Comparison of ENCODE assay signal across 23 cellular contexts in genomic region chr20:15596220-15596875, GRCh38.
"Had no signal": no experiment of that assay in that cellular context is flagged by ENCODE, and none has a peak within 500 bp of the region (broad histone marks: within the 10 kb centered on the region; RNA-seq: fewer than 3 reads in every experiment).

No MANE protein-coding gene starts in this region.

- H3K27ac ChIP-seq: adrenal gland, breast epithelium, Peyer's patch, RWPE1, SJCRH30, VCaP had no signal

- H3K36me3 Mint-ChIP-seq: activated CD4-positive, alpha-beta memory T cell treated with anti-CD3 and anti-CD28 coated beads for 36 hours; activated naive CD8-positive, alpha-beta T cell treated with anti-CD3 and anti-CD28 coated beads, Interleukin-2, amount 10 ng/mL, durations not matched to agents 7 days and 5 days had no signal

- H3K4me1 Mint-ChIP-seq: activated CD4-positive, alpha-beta T cell treated with anti-CD3 and anti-CD28 coated beads, Interleukin-2, amount 10 ng/mL, durations not matched to agents 7 days and 5 days; activated naive CD8-positive, alpha-beta T cell treated with anti-CD3 and anti-CD28 coated beads, Interleukin-2, amount 10 ng/mL, durations not matched to agents 7 days and 5 days had no signal

- DNase-seq: activated CD4-positive, alpha-beta memory T cell treated with anti-CD3 and anti-CD28 coated beads for 36 hours; activated CD4-positive, alpha-beta T cell treated with anti-CD3 and anti-CD28 coated beads, Interleukin-2, amount 10 ng/mL, durations not matched to agents 7 days and 5 days; activated CD4-positive, CD25-positive, alpha-beta regulatory T cell; activated CD8-positive, alpha-beta memory T cell treated with anti-CD3 and anti-CD28 coated beads for 24 hours; activated naive CD4-positive, alpha-beta T cell treated with anti-CD3 and anti-CD28 coated beads, Interleukin-2, amount 50 U/mL, for 16 hours; activated naive CD8-positive, alpha-beta T cell treated with anti-CD3 and anti-CD28 coated beads, Interleukin-2, amount 10 ng/mL, durations not matched to agents 7 days and 5 days; activated T-cell treated with anti-CD3 and anti-CD28 coated beads, Interleukin-2, amount 50 U/mL, for 48 hours; adrenal gland; anterior cingulate cortex; Karpas-422; NCI-H1048; NCI-H2029 treated with DMSO at 0.1 percent for 48 hours; NCI-H446; NCI-H524; Peyer's patch; Right ventricle myocardium superior; SJCRH30; SK-N-SH; T-helper 1 cell had no signal

- H3K4me1 ChIP-seq: adrenal gland, breast epithelium, Peyer's patch, SJCRH30 had no signal

- H3K4me3 Mint-ChIP-seq: activated CD4-positive, alpha-beta memory T cell treated with anti-CD3 and anti-CD28 coated beads for 36 hours; activated CD4-positive, alpha-beta T cell treated with anti-CD3 and anti-CD28 coated beads, Interleukin-2, amount 10 ng/mL, durations not matched to agents 7 days and 5 days; activated naive CD8-positive, alpha-beta T cell treated with anti-CD3 and anti-CD28 coated beads, Interleukin-2, amount 10 ng/mL, durations not matched to agents 7 days and 5 days had no signal

- H3K4me2 ChIP-seq: SK-N-SH had no signal

- H3K9me3 Mint-ChIP-seq: activated CD4-positive, alpha-beta memory T cell treated with anti-CD3 and anti-CD28 coated beads for 36 hours; activated CD4-positive, alpha-beta T cell treated with anti-CD3 and anti-CD28 coated beads, Interleukin-2, amount 10 ng/mL, durations not matched to agents 7 days and 5 days; activated naive CD8-positive, alpha-beta T cell treated with anti-CD3 and anti-CD28 coated beads, Interleukin-2, amount 10 ng/mL, durations not matched to agents 7 days and 5 days had no signal

- H3K27me3 ChIP-seq: adrenal gland, breast epithelium, Peyer's patch, SJCRH30 had no signal

- H3K36me3 ChIP-seq: adrenal gland, breast epithelium, Peyer's patch, SJCRH30 had no signal

- H3K27me3 Mint-ChIP-seq: activated CD4-positive, alpha-beta memory T cell treated with anti-CD3 and anti-CD28 coated beads for 36 hours; activated CD4-positive, alpha-beta T cell treated with anti-CD3 and anti-CD28 coated beads, Interleukin-2, amount 10 ng/mL, durations not matched to agents 7 days and 5 days; activated naive CD8-positive, alpha-beta T cell treated with anti-CD3 and anti-CD28 coated beads, Interleukin-2, amount 10 ng/mL, durations not matched to agents 7 days and 5 days had no signal

- ATAC-seq: K562 had no signal

- H3K9ac ChIP-seq: SK-N-SH had no signal

- H3K4me3 ChIP-seq: adrenal gland, breast epithelium, K562, Peyer's patch, SJCRH30 had no signal

- H3K9me3 ChIP-seq: adrenal gland, breast epithelium, Peyer's patch, SJCRH30, SK-N-SH had no signal
